In the genomic region with DNA sequence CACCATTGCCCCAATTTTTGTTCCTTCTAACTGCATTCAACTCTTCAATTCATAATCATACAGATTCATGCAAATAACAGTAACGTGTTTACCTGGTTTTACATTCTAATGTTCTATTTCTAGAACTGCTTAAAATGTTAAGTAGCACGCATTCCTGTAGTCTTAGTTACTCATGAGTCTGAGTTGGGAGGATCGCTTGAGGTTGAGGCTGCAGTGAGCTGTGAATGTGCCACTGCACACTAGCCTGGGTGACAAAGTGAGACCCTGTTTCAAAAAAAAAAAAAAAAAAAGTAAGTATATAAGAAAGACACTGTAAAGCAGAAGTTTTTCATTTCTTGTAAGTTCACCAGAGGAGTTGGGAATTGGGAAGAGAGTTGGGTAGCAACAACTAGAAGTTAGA, we compare ENCODE assay signal across 7 cellular contexts.
"Had no signal": no experiment of that assay in that cellular context is flagged by ENCODE, and none has a peak within 500 bp of the region (broad histone marks: within the 10 kb centered on the region; RNA-seq: fewer than 3 reads in every experiment).

No MANE protein-coding gene starts in this region.

- H3K4me3 ChIP-seq: GM23338 had no signal

- H2AFZ ChIP-seq: GM23338 had no signal

- H3K4me2 ChIP-seq: GM23338 had no signal

- H3K27ac ChIP-seq: HL-60 had no signal

- H3K9me3 Mint-ChIP-seq: IgD-negative memory B cell had no signal

- H3K27me3 Mint-ChIP-seq: IgD-negative memory B cell had no signal

- H3K27ac Mint-ChIP-seq: GM23338, H9, IgD-negative memory B cell had no signal

- ATAC-seq: GM23338, HepG2 had no signal

- H3K4me3 Mint-ChIP-seq: GM23338, H9, IgD-negative memory B cell had no signal

- DNase-seq: H9, HCEC 1CT, KBM-7 had no signal
